Comparison of ENCODE assay signal across 4 cellular contexts in the genomic region with DNA sequence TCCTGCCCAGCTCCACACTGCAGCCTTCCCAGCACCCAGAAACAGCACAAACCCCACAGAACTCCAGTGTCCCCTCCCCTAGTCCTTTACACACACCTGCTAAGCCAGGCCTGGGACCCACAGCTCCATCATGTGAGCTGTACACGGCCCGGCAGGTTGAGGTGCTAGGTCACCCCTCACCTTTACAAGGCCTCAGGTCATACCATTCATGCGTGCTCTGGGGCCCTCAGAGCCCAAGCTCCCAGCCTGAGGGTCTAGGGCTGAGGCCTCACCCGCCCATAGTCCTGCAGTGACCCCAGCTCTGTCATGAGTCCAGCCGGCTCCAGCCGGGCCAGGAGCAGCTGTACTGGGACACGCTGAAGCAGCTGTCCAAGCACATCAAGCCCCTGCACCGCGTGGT. TPM values are rescaled to one million over a fixed set of nuclear protein-coding genes. Genes with fewer than 3 reads are reported as not detected.
"Had no signal": no experiment of that assay in that cellular context is flagged by ENCODE, and none has a peak within 500 bp of the region (broad histone marks: within the 10 kb centered on the region; RNA-seq: fewer than 3 reads in every experiment).

No MANE protein-coding gene starts in this region.

RNA-seq across cellular contexts. Expression of a gene that starts 51.2 kb away (rescaled TPM):
- total RNA-seq: activated naive CD4-positive, alpha-beta T cell treated with anti-CD3 and anti-CD28 coated beads, Interleukin-2, amount 50 U/mL, for 72 hours; left lung; myocyte; uterus had no signal
